Comparison of ENCODE assay signal across 25 cellular contexts in genomic region chr20:24484081-24484450, GRCh38. TPM values are rescaled to one million over a fixed set of nuclear protein-coding genes. Genes with fewer than 3 reads are reported as not detected.
"Had no signal": no experiment of that assay in that cellular context is flagged by ENCODE, and none has a peak within 500 bp of the region (broad histone marks: within the 10 kb centered on the region; RNA-seq: fewer than 3 reads in every experiment).

No MANE protein-coding gene starts in this region.

- H3K4me3 Mint-ChIP-seq: dendritic cell treated with granulocyte-macrophage colony-stimulating factor and Interleukin-4, amounts not matched to agents 40 ng/mL and 50 ng/mL, for 4 days; effector memory CD8-positive, alpha-beta T cell; endodermal cell had no signal

- H3K4me1 Mint-ChIP-seq: endodermal cell had no signal

- H3K36me3 ChIP-seq: esophagus squamous epithelium, gastrocnemius medialis, heart right ventricle, left lung, lower lobe of right lung had no signal

- H3K27ac ChIP-seq: epithelial cell of prostate, esophagus squamous epithelium, gastrocnemius medialis, heart right ventricle, left lung, lower lobe of right lung had no signal

- H3K27me3 ChIP-seq: gastrocnemius medialis, heart right ventricle had no signal

- H3K9me3 ChIP-seq: esophagus squamous epithelium, gastrocnemius medialis, heart right ventricle, left lung, lower lobe of right lung had no signal

- H3K27me3 Mint-ChIP-seq: dendritic cell treated with granulocyte-macrophage colony-stimulating factor and Interleukin-4, amounts not matched to agents 40 ng/mL and 50 ng/mL, for 4 days had no signal

- H3K27ac Mint-ChIP-seq: dendritic cell treated with granulocyte-macrophage colony-stimulating factor and Interleukin-4, amounts not matched to agents 40 ng/mL and 50 ng/mL, for 4 days; effector memory CD8-positive, alpha-beta T cell; endodermal cell had no signal

- ATAC-seq: effector memory CD8-positive, alpha-beta T cell; esophagus mucosa; gastrocnemius medialis; heart right ventricle; left cardiac atrium; left lung; left ventricle myocardium superior; lower lobe of right lung had no signal

- H3K4me3 ChIP-seq: esophagus squamous epithelium, gastrocnemius medialis, heart right ventricle, left lung, lower lobe of right lung had no signal

- DNase-seq: cortex of kidney; effector CD8-positive, alpha-beta T cell; effector memory CD8-positive, alpha-beta T cell; endodermal cell; erythroblast; esophagus squamous epithelium; foreskin fibroblast; foreskin melanocyte; gastrocnemius medialis; glutamatergic neuron; heart right ventricle; hippocampal formation; left cardiac atrium; left ventricle myocardium superior; lower lobe of right lung; mesenchymal stem cell; midbrain had no signal

- H3K9me3 Mint-ChIP-seq: dendritic cell treated with granulocyte-macrophage colony-stimulating factor and Interleukin-4, amounts not matched to agents 40 ng/mL and 50 ng/mL, for 4 days; effector memory CD8-positive, alpha-beta T cell; endodermal cell had no signal

- H3K4me1 ChIP-seq: esophagus squamous epithelium, gastrocnemius medialis, left lung, lower lobe of right lung had no signal

RNA-seq across cellular contexts. Expression of gene SYNDIG1, which starts 14.6 kb away (rescaled TPM):
- total RNA-seq: dermis microvascular lymphatic vessel endothelial cell, esophagus squamous epithelium, glomerular endothelial cell, lung microvascular endothelial cell, mononuclear cell had no signal
